8 cellular contexts compared by ENCODE assay signal in the genomic region with DNA sequence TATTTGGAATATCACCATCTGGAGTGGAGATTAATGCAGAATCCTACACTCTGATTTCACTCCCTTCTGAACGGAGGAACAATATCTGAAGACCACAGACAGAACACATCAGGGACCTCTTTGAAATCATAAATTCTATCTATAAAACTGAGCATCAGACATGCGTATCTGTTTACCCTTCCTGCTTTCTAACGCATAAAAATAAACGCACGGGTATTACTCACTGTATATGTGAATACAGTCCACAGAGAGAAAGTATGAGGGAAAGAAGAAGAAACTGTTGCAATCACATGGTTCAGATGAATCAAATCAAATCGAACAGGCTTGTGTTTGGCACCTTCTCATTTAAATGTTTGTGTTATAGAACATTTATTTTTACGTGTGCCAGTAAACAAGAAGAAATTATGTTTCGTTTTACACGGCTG.
DNase-seq lines count a peak whose midpoint lies in the region; ATAC-seq, FAIRE-seq and TF ChIP-seq lines count a peak whose summit lies in the region.

No MANE protein-coding gene starts in this region.

- no peak for TF ChIP-seq EP300 in SK-N-SH (IDR thresholded peaks at IDR 0.05; ENCODE audit: borderline replicate concordance in 1 of 2, low read depth in 1 of 2, low read length in 1 of 2)

- peak overlapping the region; percentile 51 to 67 for H3K4me3 ChIP-seq in SK-N-SH (ENCODE audit: low read depth in 2 of 2, low read length in 1 of 2)
- peak overlapping the region in 3 of 4 donors; percentile 26 to 60 (median 36) for H3K4me3 ChIP-seq in esophagus squamous epithelium
- no peak overlapping the region for H3K4me3 ChIP-seq in H7 (ENCODE audit: insufficient read depth, low read depth, low read length)

- intact Hi-C loops in esophagus squamous epithelium (cut with DNase I) (no loop called here), sciatic nerve (cut with DNase I) (no loop called here)

- H3F3A ChIP-seq in SK-N-SH (replicated peaks; ENCODE audit: insufficient read depth) = peaks cover 28% of the 10 kb centered on the region

- peaks cover 39% of the 10 kb centered on the region for H3K79me2 ChIP-seq in SK-N-SH (ENCODE audit: insufficient read depth)

- no peaks in the 10 kb centered on the region for H4K20me1 ChIP-seq in SK-N-SH (ENCODE audit: insufficient read depth)

- peak overlapping the region; percentile 78 for H3K4me2 ChIP-seq in SK-N-SH

- no peak for DNase-seq in D721Med (ENCODE audit: insufficient read length, low spot score)
- DNase-seq in SK-N-SH = no peak
- no peak for DNase-seq in esophagus squamous epithelium (lab: John Stamatoyannopoulos, UW)
- DNase-seq in sciatic nerve (ENCODE audit: low spot score) = no peak
- DNase-seq in globus pallidus (ENCODE audit: low spot score) = no peak
- no peak for DNase-seq in cerebellar nuclear complex (lab: John Stamatoyannopoulos, UW)
- DNase-seq in H7 = no peak

- H3K9ac ChIP-seq in SK-N-SH = peak overlapping the region; percentile 85

- TF ChIP-seq RAD21 in SK-N-SH (IDR thresholded peaks at IDR 0.05; ENCODE audit: low read length) = no peak

- 8% methylated on average over 9 of the region's 9 CpGs for WGBS in SK-N-SH (ENCODE audit: low lambda C conversion rate)
- WGBS in esophagus squamous epithelium, 2 donors = 29 to 46% methylated on average over 9 of the region's 9 CpGs

- H3K4me1 ChIP-seq in SK-N-SH (ENCODE audit: control insufficient read depth in 1 of 2, insufficient read depth in 2 of 2, low read depth in 1 of 2, low read length in 1 of 2) (peaks cover 0 to 12% of the 10 kb centered on the region in 2 experiments; a peak in 2 of 4 replicates), esophagus squamous epithelium (peaks cover 0 to 23% (median 4%) of the 10 kb centered on the region in 3 donors)

- FAIRE-seq in D721Med (lab: Jason Lieb, UNC) = peak; percentile 53

- peak; percentile 6 for ATAC-seq in sciatic nerve
- no peak for ATAC-seq in HG02870 (IDR thresholded peaks at IDR 0.05; ENCODE audit: unreplicated experiment)

- no peaks in the 10 kb centered on the region for H3K9me2 ChIP-seq in SK-N-SH

- H3K9me3 ChIP-seq in SK-N-SH = no peaks in the 10 kb centered on the region
- H3K9me3 ChIP-seq in esophagus squamous epithelium = no peaks in the 10 kb centered on the region

- H2AFZ ChIP-seq in SK-N-SH (ENCODE audit: low read depth) = peak overlapping the region; percentile 49; the same call in 1 of the 2 replicates

- H3K27ac ChIP-seq in SK-N-SH (ENCODE audit: low read depth in 2 of 2, low read length in 1 of 2) (peak overlapping the region; percentile 97 to 99), esophagus squamous epithelium (peak overlapping the region in 3 of 4 donors; percentile 21 to 71 (median 64))

- no peak for TF ChIP-seq POLR2A in esophagus squamous epithelium (IDR thresholded peaks at IDR 0.05)

- CTCF ChIA-PET in SK-N-SH (lab: Yijun Ruan, JAX) = interaction anchor here (1.8 kb wide), 1 partner anchor 10 kb away, joined by 5 read pairs; no protein-coding TSS in a partner anchor

- H3K36me3 ChIP-seq in SK-N-SH (replicated peaks in 1 of 2; ENCODE audit: control insufficient read depth in 1 of 2, insufficient read depth in 2 of 2, low read length in 1 of 2) = no peaks in the 10 kb centered on the region
- no peaks in the 10 kb centered on the region for H3K36me3 ChIP-seq in esophagus squamous epithelium
- no peaks in the 10 kb centered on the region for H3K36me3 ChIP-seq in H7 (replicated peaks; ENCODE audit: control insufficient read depth, insufficient read depth, low read length)

- no peak for TF ChIP-seq CTCF in D721Med (IDR thresholded peaks at IDR 0.05; ENCODE audit: insufficient read depth, missing control alignments)
- TF ChIP-seq CTCF in SK-N-SH (IDR thresholded peaks at IDR 0.05) = no peak
- no peak for TF ChIP-seq CTCF in esophagus squamous epithelium (IDR thresholded peaks at IDR 0.05)

- H3K27me3 ChIP-seq in SK-N-SH (ENCODE audit: insufficient read depth) (no peaks in the 10 kb centered on the region), esophagus squamous epithelium (peaks cover 0 to 12% (median 0%) of the 10 kb centered on the region in 4 donors), H7 (ENCODE audit: control insufficient read depth, insufficient read depth, low read length) (no peaks in the 10 kb centered on the region)

- POLR2A ChIA-PET in SK-N-SH (lab: Yijun Ruan, JAX) = interaction anchor here (0.8 kb wide), 1 partner anchor 30 kb away, joined by 3 read pairs; no protein-coding TSS in a partner anchor

TF ChIP-seq in SK-N-SH, 30 proteins besides CTCF, POLR2A, EP300 and RAD21:
- no peak for TF ChIP-seq FOXM1 (IDR thresholded peaks at IDR 0.05; ENCODE audit: low read depth)
- TF ChIP-seq NRF1 (IDR thresholded peaks at IDR 0.05; ENCODE audit: low read depth, low read length) = 0 out of 2 replicates have a peak, but pooled peaks have one; percentile 1
- no peak for TF ChIP-seq POLR2AphosphoS5 (IDR thresholded peaks at IDR 0.05; ENCODE audit: low read depth, low read length)
